ENCODE assay signal across 1 cellular context in the genomic region with DNA sequence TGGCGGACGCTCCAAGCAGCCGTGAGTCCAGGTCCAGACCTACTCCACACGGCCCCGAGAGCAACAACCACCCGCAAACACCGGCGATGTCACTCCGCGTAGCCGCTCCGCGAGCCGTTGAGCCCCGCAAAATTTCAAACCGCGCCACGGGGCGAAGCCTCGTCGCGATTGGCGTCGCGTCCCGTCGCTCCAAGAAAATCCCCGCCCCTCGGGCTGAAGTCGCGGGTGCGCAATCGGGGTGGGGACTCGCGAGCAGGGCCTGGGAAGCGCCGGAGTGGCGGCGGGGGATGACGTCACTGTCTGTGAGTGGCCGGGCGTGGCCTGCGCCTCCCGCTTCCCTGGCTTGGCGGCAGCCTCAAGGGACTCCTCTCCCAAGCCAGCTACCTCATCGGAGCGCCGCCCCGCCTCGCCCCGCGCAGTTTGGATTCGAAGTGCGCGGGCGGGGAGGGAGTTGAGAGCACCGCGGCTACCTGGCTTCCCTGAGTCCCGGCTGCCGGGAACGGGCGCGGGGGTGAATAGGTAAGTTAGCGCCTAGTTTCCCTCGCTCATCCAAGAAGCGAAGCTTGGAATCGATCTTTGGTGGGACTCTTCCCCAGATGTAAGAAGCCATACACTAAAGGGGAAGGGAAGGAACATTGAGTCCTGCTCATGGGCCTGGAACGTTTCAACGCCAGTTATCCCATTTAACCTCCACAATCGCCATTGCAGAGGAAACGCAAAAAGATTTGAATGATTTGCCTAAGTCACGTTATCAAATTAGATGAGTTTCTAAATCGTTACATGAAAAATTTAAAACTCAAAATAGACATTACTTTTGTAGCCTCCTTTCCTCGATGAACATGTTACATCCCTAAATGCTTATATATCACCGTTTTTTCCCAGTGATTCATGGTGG.
TF ChIP-seq lines count a peak whose summit lies in the region.

PRC1 (minus strand) TSS at position 119 of the 895 bp plus-strand sequence; CDS start at position 1, 118 bp downstream.

TF ChIP-seq in GM12878, 131 proteins besides CTCF, POLR2A, EP300 and RAD21 (continued from another document):
- TF ChIP-seq BCL11A (IDR thresholded peaks at IDR 0.05; ENCODE audit: low read depth, low read length), result peak; percentile 34; the same call in 1 of the 2 replicates
- TF ChIP-seq ZNF207 (IDR thresholded peaks at IDR 0.05; ENCODE audit: borderline replicate concordance), result peak; percentile 57; the same call in 1 of the 2 replicates
- peak; percentile 93 for TF ChIP-seq SIN3A (IDR thresholded peaks at IDR 0.05; ENCODE audit: low read depth, low read length)
- TF ChIP-seq TCF12 (IDR thresholded peaks at IDR 0.05; ENCODE audit: low read depth, low read length), result peak; percentile 30; the same call in 1 of the 2 replicates
- no peak for TF ChIP-seq SIX5 (IDR thresholded peaks at IDR 0.05; ENCODE audit: low read depth, low read length, severe bottlenecking)
- 0 out of 2 replicates have a peak, but pooled peaks have one; percentile 63 for TF ChIP-seq POLR2AphosphoS5 (IDR thresholded peaks at IDR 0.05; ENCODE audit: low read length)
- TF ChIP-seq DPF2 (IDR thresholded peaks at IDR 0.05), result peak; percentile 99
- peak; percentile 80 to 84 for TF ChIP-seq IKZF2 (IDR thresholded peaks at IDR 0.05)
- TF ChIP-seq ESRRA (IDR thresholded peaks at IDR 0.05; ENCODE audit: low read length), result no peak
- TF ChIP-seq HDGF (IDR thresholded peaks at IDR 0.05), result peak; percentile 84
- TF ChIP-seq ZSCAN29 (IDR thresholded peaks at IDR 0.05), result no peak
- TF ChIP-seq EZH2 (IDR thresholded peaks at IDR 0.05; ENCODE audit: borderline replicate concordance, control insufficient read depth, low read depth, low read length), result no peak
- TF ChIP-seq TBL1XR1 (IDR thresholded peaks at IDR 0.05; ENCODE audit: low read depth, low read length), result no peak
- TF ChIP-seq ZNF274 (IDR thresholded peaks at IDR 0.05; ENCODE audit: insufficient read depth, insufficient read length), result no peak
- TF ChIP-seq NBN (IDR thresholded peaks at IDR 0.05), result peak; percentile 100
